Comparison of ENCODE assay signal across 15 cellular contexts in genomic region chr1:168507271-168507670, GRCh38. TPM values are rescaled to one million over a fixed set of nuclear protein-coding genes. Genes with fewer than 3 reads are reported as not detected.
DNase-seq lines count a peak whose midpoint lies in the region; TF ChIP-seq lines count a peak whose summit lies in the region.
"Had no signal": no experiment of that assay in that cellular context is flagged by ENCODE, and none has a peak within 500 bp of the region (broad histone marks: within the 10 kb centered on the region; RNA-seq: fewer than 3 reads in every experiment).

No MANE protein-coding gene starts in this region.

- POLR2A ChIA-PET in HEK293 (lab: Yijun Ruan, JAX), result no interaction called here

- TF ChIP-seq CTCF in HEK293 (tag by site-specific recombination; IDR thresholded peaks at IDR 0.05), result no peak

- no peak overlapping the region for H3K27ac ChIP-seq in HEK293 (ENCODE audit: extremely low read depth, low read depth, low read length)

- no peaks in the 10 kb centered on the region for H3K9me3 ChIP-seq in HEK293 (ENCODE audit: control insufficient read depth, insufficient read depth, low read depth, low read length)

- no peaks in the 10 kb centered on the region for H3K36me3 ChIP-seq in HEK293 (ENCODE audit: control insufficient read depth in 2 of 2, insufficient read depth in 1 of 2, low read length in 2 of 2)

- no peak overlapping the region for H3K4me3 ChIP-seq in HEK293 (ENCODE audit: low read depth, low read length)
- H3K4me3 ChIP-seq: K562 had no signal

- no peaks in the 10 kb centered on the region for H3K4me1 ChIP-seq in HEK293 (ENCODE audit: control insufficient read depth, insufficient read depth, low read length)

- in situ Hi-C loops in G401 (cut with HindIII; ENCODE audit: low sequenced_read_pairs), result no loop called here

- DNase-seq in G401 (ENCODE audit: low spot score) (peak; percentile 39), cerebellar cortex (ENCODE audit: low spot score) (peak; percentile 22), kidney tubule cell (ENCODE audit: low spot score) (peak; percentile 12), MV-4-11 (lab: John Stamatoyannopoulos, UW) (no peak), NCI-H2227 treated with DMSO at 0.1 percent for 48 hours (lab: John Stamatoyannopoulos, UW) (no peak)
- no peak for DNase-seq in activated naive CD4-positive, alpha-beta T cell treated with Interleukin-2 at 50 U/mL for 16 hours
- DNase-seq: CD4-positive, alpha-beta T cell; DMS79; NCI-H1436; NCI-H2029 treated with DMSO at 0.1 percent for 48 hours; NCI-H510A treated with DMSO at 0.1 percent for 48 hours had no signal

- CTCF ChIA-PET in HEK293 (lab: Yijun Ruan, JAX), result interaction anchor here (0.7 kb wide), 1 partner anchor 12 kb away, joined by 3 read pairs; no protein-coding TSS in a partner anchor

TF ChIP-seq in HEK293, 187 proteins besides CTCF, POLR2A, EP300 and RAD21:
- TF ChIP-seq SCRT2 (tag by site-specific recombination; IDR thresholded peaks at IDR 0.05) (0 out of 2 replicates have a peak, but pooled peaks have one; percentile 30), ZBTB8A (tag by site-specific recombination; IDR thresholded peaks at IDR 0.05) (no peak)

RNA-seq across cellular contexts. Expression of gene XCL2, which starts 36.5 kb away (rescaled TPM):
- not detected in 2 replicates for total RNA-seq in G401 (2014; rRNA removed; shearing (Covaris generic))
- total RNA-seq: B cell; CD4-positive, alpha-beta T cell; K562; Right ventricle myocardium inferior had no signal

Comparison
In these comparisons a context has a peak if more than half of its experiments do, and no peak if none do; other contexts are left out.
1. DNase-seq: peak in G401 (single experiment), cerebellar cortex (single experiment) and kidney tubule cell (single experiment); none in MV-4-11 (single experiment), activated naive CD4-positive, alpha-beta T cell treated with Interleukin-2 at 50 U/mL for 16 hours (single experiment) and NCI-H2227 treated with DMSO at 0.1 percent for 48 hours (single experiment).